ENCODE assay signal across 9 cellular contexts in genomic region chr16:87864331-87864989, GRCh38. TPM values are rescaled to one million over a fixed set of nuclear protein-coding genes. Genes with fewer than 3 reads are reported as not detected.
DNase-seq lines count a peak whose midpoint lies in the region; ATAC-seq, FAIRE-seq and TF ChIP-seq lines count a peak whose summit lies in the region.
"Had no signal": no experiment of that assay in that cellular context is flagged by ENCODE, and none has a peak within 500 bp of the region (broad histone marks: within the 10 kb centered on the region; RNA-seq: fewer than 3 reads in every experiment).

No MANE protein-coding gene starts in this region.

- H3K4me3 Mint-ChIP-seq in activated T-cell treated with anti-CD3 and anti-CD28 coated beads, Interleukin-2, amount 50 U/mL, for 72 hours = peak overlapping the region; percentile 98 to 100
- peak overlapping the region; percentile 49 for H3K4me3 Mint-ChIP-seq in chondrocyte (ENCODE audit: unreplicated experiment)

- no peak for DNase-seq in activated T-cell treated with anti-CD3 and anti-CD28 coated beads, Interleukin-2, amount 50 U/mL, for 72 hours
- DNase-seq in activated T-cell treated with anti-CD3 and anti-CD28 coated beads, Interleukin-2, amount 50 U/mL, for 48 hours = no peak
- DNase-seq in OCI-LY7 (ENCODE audit: low spot score) (no peak), chondrocyte (ENCODE audit: low spot score) (no peak), urothelium cell line (ENCODE audit: low spot score) (no peak), putamen (ENCODE audit: low spot score) (no peak)
- DNase-seq: RPMI8226 had no signal

- peaks cover 56% of the 10 kb centered on the region for H3K4me1 ChIP-seq in OCI-LY7 (ENCODE audit: insufficient read depth, low read length, poor library complexity, severe bottlenecking)
- H3K4me1 ChIP-seq in skeletal muscle satellite cell (ENCODE audit: control insufficient read depth, insufficient read depth, low read length) = peaks cover 60% of the 10 kb centered on the region

- ATAC-seq in activated T-cell treated with anti-CD3 and anti-CD28 coated beads, Interleukin-2, amount 50 U/mL, for 72 hours (replicated peaks in 1 of 2) = no peak
- ATAC-seq in GM19455 (IDR thresholded peaks at IDR 0.05; ENCODE audit: unreplicated experiment) = no peak

- peak overlapping the region; percentile 5 for H3K27ac ChIP-seq in OCI-LY7 (ENCODE audit: low read depth, low read length, poor library complexity, severe bottlenecking)

- no peaks in the 10 kb centered on the region for H3K27me3 ChIP-seq in skeletal muscle satellite cell (ENCODE audit: control insufficient read depth, insufficient read depth, low read length)

- BruUV-seq in OCI-LY7 (replicated peaks; lab: Mats Ljungman, UMichigan) = no TSS peak

- H3K9ac ChIP-seq in skeletal muscle satellite cell (ENCODE audit: low read depth, low read length) = peak overlapping the region; percentile 37

- CTCF ChIA-PET in OCI-LY7 (lab: Charles Lee; ENCODE audit: unreplicated experiment) = interaction anchor here (0.6 to 1.3 kb wide), 2 partner anchors 84 to 164 kb away, joined by 4 read pairs; no protein-coding TSS in a partner anchor

- TF ChIP-seq CTCF in OCI-LY7 (conservative IDR thresholded peaks at IDR 0.05; ENCODE audit: low read length) (no peak), chondrocyte (IDR thresholded peaks at IDR 0.05) (no peak)

- FAIRE-seq in urothelium cell line (lab: Jason Lieb, UNC) = no peak

- POLR2A ChIA-PET in OCI-LY7 (lab: Charles Lee) = interaction anchor here (0.8 to 2.4 kb wide), 6 partner anchors 8 to 85 kb away, joined by 3 to 11 read pairs (median 6); no protein-coding TSS in a partner anchor

- H3K79me2 ChIP-seq in OCI-LY7 (ENCODE audit: insufficient read depth, low read depth, low read length) = peaks cover 98% of the 10 kb centered on the region

- peaks cover 33% of the 10 kb centered on the region for H4K20me1 ChIP-seq in OCI-LY7 (ENCODE audit: insufficient read depth, low read length)

- H3K9me3 ChIP-seq in OCI-LY7 (ENCODE audit: low read length) (no peaks in the 10 kb centered on the region), skeletal muscle satellite cell (replicated peaks; ENCODE audit: low read length) (no peaks in the 10 kb centered on the region)

- intact Hi-C loops in OCI-LY7 (cut with micrococcal nuclease; ENCODE audit: unreplicated experiment) = no loop called here

- peak overlapping the region; percentile 75 for H3K4me2 ChIP-seq in OCI-LY7 (ENCODE audit: low read length)
- peak overlapping the region; percentile 42 for H3K4me2 ChIP-seq in skeletal muscle satellite cell (ENCODE audit: low read length)

- H3K36me3 Mint-ChIP-seq in activated T-cell treated with anti-CD3 and anti-CD28 coated beads, Interleukin-2, amount 50 U/mL, for 72 hours (ENCODE audit: insufficient read depth in 2 of 2) = peaks cover 40 to 64% of the 10 kb centered on the region in 2 donors
- peaks cover 20% of the 10 kb centered on the region for H3K36me3 Mint-ChIP-seq in chondrocyte (ENCODE audit: low read depth)

- no peaks in the 10 kb centered on the region for H3K9me2 ChIP-seq in OCI-LY7 (ENCODE audit: insufficient read depth, low read length)

- no peaks in the 10 kb centered on the region for H3K9me3 Mint-ChIP-seq in activated T-cell treated with anti-CD3 and anti-CD28 coated beads, Interleukin-2, amount 50 U/mL, for 72 hours
- no peaks in the 10 kb centered on the region for H3K9me3 Mint-ChIP-seq in chondrocyte (ENCODE audit: low read depth)

- H2AFZ ChIP-seq in OCI-LY7 (ENCODE audit: low read length) = no peak overlapping the region

- H3K4me3 ChIP-seq in OCI-LY7 (ENCODE audit: low read depth, low read length, poor library complexity, severe bottlenecking) (peak overlapping the region; percentile 99), skeletal muscle satellite cell (ENCODE audit: low read length) (no peak overlapping the region)

- H3K27ac Mint-ChIP-seq in activated T-cell treated with anti-CD3 and anti-CD28 coated beads, Interleukin-2, amount 50 U/mL, for 72 hours = peak overlapping the region; percentile 87
- peak overlapping the region; percentile 51 for H3K27ac Mint-ChIP-seq in chondrocyte (ENCODE audit: unreplicated experiment)

- H3K27me3 Mint-ChIP-seq in activated T-cell treated with anti-CD3 and anti-CD28 coated beads, Interleukin-2, amount 50 U/mL, for 72 hours (ENCODE audit: low read depth) = no peaks in the 10 kb centered on the region
- H3K27me3 Mint-ChIP-seq in chondrocyte (ENCODE audit: low read depth) = no peaks in the 10 kb centered on the region

- peaks cover 87% of the 10 kb centered on the region for H3K36me3 ChIP-seq in OCI-LY7 (ENCODE audit: insufficient read depth, low read length)
- peaks cover 4% of the 10 kb centered on the region for H3K36me3 ChIP-seq in skeletal muscle satellite cell (ENCODE audit: insufficient read depth, low read length)

- H3K4me1 Mint-ChIP-seq in activated T-cell treated with anti-CD3 and anti-CD28 coated beads, Interleukin-2, amount 50 U/mL, for 72 hours (ENCODE audit: low read depth) = peaks cover 72% of the 10 kb centered on the region
- peaks cover 69% of the 10 kb centered on the region for H3K4me1 Mint-ChIP-seq in chondrocyte (ENCODE audit: low read depth)

RNA-seq across cellular contexts. Expression of gene SLC7A5, which starts 4.8 kb away (rescaled TPM):
- total RNA-seq in activated T-cell treated with anti-CD3 and anti-CD28 coated beads, Interleukin-2, amount 50 U/mL, for 72 hours = 100 to 1,000 TPM; 463 to 508 TPM
- total RNA-seq in OCI-LY7 (2014; rRNA removed; shearing (Covaris generic)) = 99.3 and 140 TPM in 2 replicates
- total RNA-seq in OCI-LY7 (2022) (258 and 283 TPM in 2 replicates), chondrocyte (53.6 to 249 TPM (median 248 TPM) in 3 replicates)
- total RNA-seq in skeletal muscle satellite cell (2012; rRNA removed) = 33.2 and 37.4 TPM in 2 replicates
